15 cellular contexts compared by ENCODE assay signal in genomic region chr6:41467106-41467505, GRCh38.
DNase-seq lines count a peak whose midpoint lies in the region; ATAC-seq and TF ChIP-seq lines count a peak whose summit lies in the region.
"Had no signal": no experiment of that assay in that cellular context is flagged by ENCODE, and none has a peak within 500 bp of the region (broad histone marks: within the 10 kb centered on the region; RNA-seq: fewer than 3 reads in every experiment).

No MANE protein-coding gene starts in this region.

- TF ChIP-seq CTCF in GM23338 (conservative IDR thresholded peaks at IDR 0.05; ENCODE audit: low read depth in 2 of 2) (no peak), OCI-LY3 (IDR thresholded peaks at IDR 0.05; ENCODE audit: low read depth, low read length) (no peak)

- H3F3A ChIP-seq in GM23338 (replicated peaks; ENCODE audit: low read depth) = 0 out of 2 replicates have a peak, but pooled peaks cover 10% of the 10 kb centered on the region

- H3K4me3 ChIP-seq in BLaER1 treated with 17β-estradiol and CSF1 and Interleukin-3, amounts not matched to agents 10 nM and 100 nM = no peak overlapping the region
- H3K4me3 ChIP-seq in GM23338 (no peak overlapping the region), OCI-LY3 (ENCODE audit: low read length) (no peak overlapping the region), subcutaneous abdominal adipose tissue (ENCODE audit: low read depth in 1 of 5, low read length in 5 of 5) (no peak overlapping the region)
- H3K4me3 ChIP-seq: K562 had no signal

- H3K79me2 ChIP-seq in GM23338 (replicated peaks; ENCODE audit: insufficient read depth) (no peaks in the 10 kb centered on the region), OCI-LY3 (ENCODE audit: low read length) (no peaks in the 10 kb centered on the region)

- ATAC-seq in GM23338 = no peak
- no peak for ATAC-seq in HG02885 (IDR thresholded peaks at IDR 0.05; ENCODE audit: poor library complexity, unreplicated experiment)
- ATAC-seq: K562 had no signal

- peaks cover 50% of the 10 kb centered on the region for H3K4me1 Mint-ChIP-seq in GM23338

- H2AFZ ChIP-seq in GM23338 = no peak overlapping the region
- no peak overlapping the region for H2AFZ ChIP-seq in OCI-LY3 (ENCODE audit: low read depth, low read length)

- H3K27ac ChIP-seq in BLaER1 treated with 17β-estradiol and CSF1 and Interleukin-3, amounts not matched to agents 10 nM and 100 nM = no peak overlapping the region
- H3K27ac ChIP-seq in GM23338 (ENCODE audit: low read depth) (no peak overlapping the region), OCI-LY3 (ENCODE audit: low read length) (no peak overlapping the region), subcutaneous abdominal adipose tissue (ENCODE audit: low read depth, low read length) (peak overlapping the region; percentile 41)
- H3K27ac ChIP-seq: C4-2B had no signal

- H3K27me3 Mint-ChIP-seq in GM23338 (ENCODE audit: insufficient read depth, low read depth, poor library complexity) = peaks cover 66% of the 10 kb centered on the region

- peak overlapping the region in 8 of 11 experiments; percentile 21 to 64 (median 31); a peak in 8 of 22 replicates for H3K4me2 ChIP-seq in BLaER1 treated with 17β-estradiol and CSF1 and Interleukin-3, amounts not matched to agents 10 nM and 100 nM
- H3K4me2 ChIP-seq in GM23338 = peak overlapping the region; percentile 38; the same call in 1 of the 2 replicates
- H3K4me2 ChIP-seq in OCI-LY3 (ENCODE audit: low read length) = peak overlapping the region; percentile 27

- H3K36me3 Mint-ChIP-seq in GM23338 (ENCODE audit: low read depth) = no peaks in the 10 kb centered on the region

- H3K9me3 ChIP-seq in BLaER1 treated with 17β-estradiol and CSF1 and Interleukin-3, amounts not matched to agents 10 nM and 100 nM (replicated peaks in 1 of 11) = no peaks in the 10 kb centered on the region
- H3K9me3 ChIP-seq in OCI-LY3 (ENCODE audit: insufficient read depth, low read length) (no peaks in the 10 kb centered on the region), subcutaneous abdominal adipose tissue (ENCODE audit: control insufficient read depth in 5 of 5, low read length in 5 of 5) (no peaks in the 10 kb centered on the region)
- H3K9me3 ChIP-seq: BE2C, Caco-2 had no signal

- H3K9me3 Mint-ChIP-seq in GM23338 = no peaks in the 10 kb centered on the region; the same call in 2 of the 3 replicates
- H3K9me3 Mint-ChIP-seq: CD4-positive, alpha-beta T cell had no signal

- H3K9ac ChIP-seq in BLaER1 treated with 17β-estradiol and CSF1 and Interleukin-3, amounts not matched to agents 10 nM and 100 nM = no peak overlapping the region
- H3K9ac ChIP-seq in OCI-LY3 (ENCODE audit: low read length) (no peak overlapping the region), subcutaneous abdominal adipose tissue (ENCODE audit: low read length in 5 of 5) (no peak overlapping the region)

- H3K9me2 ChIP-seq in GM23338 (ENCODE audit: insufficient read depth) = no peaks in the 10 kb centered on the region

- H3K4me1 ChIP-seq in BLaER1 treated with 17β-estradiol and CSF1 and Interleukin-3, amounts not matched to agents 10 nM and 100 nM = peaks cover 15 to 51% (median 43%) of the 10 kb centered on the region in 10 experiments; a peak in 19 of 20 replicates
- H3K4me1 ChIP-seq in GM23338 (ENCODE audit: insufficient read depth) (peaks cover 52% of the 10 kb centered on the region), OCI-LY3 (ENCODE audit: low read length) (peaks cover 8% of the 10 kb centered on the region; the same call in 1 of the 2 replicates), subcutaneous abdominal adipose tissue (ENCODE audit: control insufficient read depth in 5 of 5, insufficient read depth in 5 of 5, low read length in 5 of 5) (peaks cover 0 to 28% (median 26%) of the 10 kb centered on the region in 5 donors)
- H3K4me1 ChIP-seq: BE2C had no signal

- DNase-seq in GM23338 (ENCODE audit: low spot score) = no peak
- DNase-seq in NK-92 treated with Interleukin-12 subunit alpha and Interleukin-12 subunit beta, amount 100 ng/mL, for 24 hours (lab: John Stamatoyannopoulos, UW) = no peak
- DNase-seq: ACHN; BE2C; Caco-2; CD4-positive, alpha-beta T cell; GOT3; H7; IMR-90 had no signal

- H3K27ac Mint-ChIP-seq in GM23338 = no peak overlapping the region
- H3K27ac Mint-ChIP-seq: CD4-positive, alpha-beta T cell had no signal

- no peaks in the 10 kb centered on the region for H3K36me3 ChIP-seq in BLaER1 treated with 17β-estradiol and CSF1 and Interleukin-3, amounts not matched to agents 10 nM and 100 nM
- H3K36me3 ChIP-seq in GM23338 (ENCODE audit: insufficient read depth) (no peaks in the 10 kb centered on the region), OCI-LY3 (replicated peaks; ENCODE audit: low read depth, low read length) (no peaks in the 10 kb centered on the region), subcutaneous abdominal adipose tissue (ENCODE audit: control insufficient read depth in 5 of 5, insufficient read depth in 5 of 5, low read length in 5 of 5) (no peaks in the 10 kb centered on the region)
- H3K36me3 ChIP-seq: BE2C had no signal

- H3K27me3 ChIP-seq in BLaER1 treated with 17β-estradiol and CSF1 and Interleukin-3, amounts not matched to agents 10 nM and 100 nM = peaks cover 12 to 25% (median 16%) of the 10 kb centered on the region in 11 experiments
- peaks cover 88% of the 10 kb centered on the region for H3K27me3 ChIP-seq in GM23338 (ENCODE audit: insufficient read depth)
- peaks cover 18% of the 10 kb centered on the region for H3K27me3 ChIP-seq in OCI-LY3 (ENCODE audit: low read depth, low read length)
- H3K27me3 ChIP-seq in subcutaneous abdominal adipose tissue (ENCODE audit: control insufficient read depth in 5 of 5, insufficient read depth in 4 of 5, low read length in 5 of 5) = peaks cover 0 to 22% (median 8%) of the 10 kb centered on the region in 5 donors

- H3K4me3 Mint-ChIP-seq in GM23338 = no peak overlapping the region
- H3K4me3 Mint-ChIP-seq: CD4-positive, alpha-beta T cell had no signal

- no peaks in the 10 kb centered on the region for H4K20me1 ChIP-seq in BLaER1 treated with 17β-estradiol and CSF1 and Interleukin-3, amounts not matched to agents 10 nM and 100 nM
- H4K20me1 ChIP-seq in GM23338 (replicated peaks; ENCODE audit: insufficient read depth) = no peaks in the 10 kb centered on the region
- no peaks in the 10 kb centered on the region for H4K20me1 ChIP-seq in OCI-LY3 (ENCODE audit: insufficient read depth, low read length)

TF ChIP-seq in GM23338, 12 proteins besides CTCF, POLR2A, EP300 and RAD21:
- TF ChIP-seq, protein P1, sequence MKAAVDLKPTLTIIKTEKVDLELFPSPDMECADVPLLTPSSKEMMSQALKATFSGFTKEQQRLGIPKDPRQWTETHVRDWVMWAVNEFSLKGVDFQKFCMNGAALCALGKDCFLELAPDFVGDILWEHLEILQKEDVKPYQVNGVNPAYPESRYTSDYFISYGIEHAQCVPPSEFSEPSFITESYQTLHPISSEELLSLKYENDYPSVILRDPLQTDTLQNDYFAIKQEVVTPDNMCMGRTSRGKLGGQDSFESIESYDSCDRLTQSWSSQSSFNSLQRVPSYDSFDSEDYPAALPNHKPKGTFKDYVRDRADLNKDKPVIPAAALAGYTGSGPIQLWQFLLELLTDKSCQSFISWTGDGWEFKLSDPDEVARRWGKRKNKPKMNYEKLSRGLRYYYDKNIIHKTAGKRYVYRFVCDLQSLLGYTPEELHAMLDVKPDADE (IDR thresholded peaks at IDR 0.05) = no peak
- TF ChIP-seq REST (IDR thresholded peaks at IDR 0.05; ENCODE audit: unreplicated experiment) (no peak), NANOG (IDR thresholded peaks at IDR 0.05; ENCODE audit: borderline replicate concordance) (no peak)
